9 cellular contexts compared by ENCODE assay signal in the genomic region with DNA sequence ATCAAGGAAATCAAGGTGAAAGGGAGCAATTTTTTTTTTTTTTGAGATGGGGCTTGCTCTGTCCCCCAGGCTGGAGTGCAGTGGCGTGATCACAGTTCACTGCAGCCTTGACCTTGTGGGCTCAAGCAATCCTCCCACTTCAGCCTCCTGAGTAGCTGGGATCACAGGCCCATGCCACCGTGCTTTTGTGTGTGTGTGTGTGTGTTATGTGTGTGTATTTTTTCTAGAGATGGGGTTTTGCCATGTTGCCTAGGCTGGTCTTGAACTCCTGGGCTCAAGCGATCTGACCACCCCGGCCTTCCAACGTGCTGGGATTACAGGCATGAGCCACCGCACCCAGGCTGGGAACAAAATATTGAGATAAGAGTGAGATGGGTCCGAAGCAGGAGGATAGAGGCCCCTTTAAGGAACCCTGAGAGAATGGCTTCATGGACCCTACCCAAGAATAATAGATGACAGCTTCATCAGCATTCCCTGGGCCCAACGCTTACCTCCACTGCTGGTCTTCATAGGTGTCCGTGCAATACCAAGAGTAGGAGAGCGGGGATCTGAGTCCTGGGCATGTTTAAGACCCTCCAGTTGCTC. TPM values are rescaled to one million over a fixed set of nuclear protein-coding genes. Genes with fewer than 3 reads are reported as not detected.
DNase-seq lines count a peak whose midpoint lies in the region; ATAC-seq, FAIRE-seq and TF ChIP-seq lines count a peak whose summit lies in the region.
"Had no signal": no experiment of that assay in that cellular context is flagged by ENCODE, and none has a peak within 500 bp of the region (broad histone marks: within the 10 kb centered on the region; RNA-seq: fewer than 3 reads in every experiment).

No MANE protein-coding gene starts in this region.

- TF ChIP-seq CTCF in astrocyte (IDR thresholded peaks at IDR 0.05; ENCODE audit: insufficient read depth, low read depth, low read length) (no peak), osteocyte (IDR thresholded peaks at IDR 0.05) (no peak)

- H3K27ac Mint-ChIP-seq in astrocyte (ENCODE audit: unreplicated experiment) (no peak overlapping the region), osteocyte (ENCODE audit: unreplicated experiment) (peak overlapping the region; percentile 70)

- FAIRE-seq in astrocyte (lab: Jason Lieb, UNC), result no peak
- FAIRE-seq: HTR-8/SVneo had no signal

- H3K27ac ChIP-seq in astrocyte (ENCODE audit: low read depth, low read length), result no peak overlapping the region
- H3K27ac ChIP-seq: colonic mucosa had no signal

- H2AFZ ChIP-seq in astrocyte (ENCODE audit: low read depth, low read length), result no peak overlapping the region

- DNase-seq in DMS79 (lab: John Stamatoyannopoulos, UW) (peak; percentile 13), DMS79 treated with DMSO at 0.1 percent for 48 hours (lab: John Stamatoyannopoulos, UW) (no peak), astrocyte (ENCODE audit: low read depth) (no peak), osteocyte (ENCODE audit: extremely low spot score, unreplicated experiment) (no peak), GOT3 (lab: John Stamatoyannopoulos, UW) (no peak)
- DNase-seq: 8988T, colonic mucosa had no signal

- peak overlapping the region; percentile 66 for H3K4me3 Mint-ChIP-seq in astrocyte (ENCODE audit: unreplicated experiment)
- peak overlapping the region; percentile 61 for H3K4me3 Mint-ChIP-seq in osteocyte (ENCODE audit: unreplicated experiment)

- no peaks in the 10 kb centered on the region for H3K27me3 ChIP-seq in astrocyte (ENCODE audit: insufficient read depth, low read length)
- H3K27me3 ChIP-seq: colonic mucosa had no signal

- H3K9me3 Mint-ChIP-seq in astrocyte (ENCODE audit: unreplicated experiment), result no peaks in the 10 kb centered on the region
- H3K9me3 Mint-ChIP-seq in osteocyte (ENCODE audit: unreplicated experiment), result no peaks in the 10 kb centered on the region

- H3K79me2 ChIP-seq in astrocyte (ENCODE audit: insufficient read depth, low read length), result peaks cover 63% of the 10 kb centered on the region

- peak overlapping the region; percentile 88 for H3K9ac ChIP-seq in astrocyte (ENCODE audit: low read length)

- peaks cover 45% of the 10 kb centered on the region for H4K20me1 ChIP-seq in astrocyte (ENCODE audit: insufficient read depth, low read length)

- H3K4me1 Mint-ChIP-seq in astrocyte (ENCODE audit: low read depth, unreplicated experiment) (peaks cover 10% of the 10 kb centered on the region), osteocyte (ENCODE audit: unreplicated experiment) (peaks cover 34% of the 10 kb centered on the region)

- H3K4me3 ChIP-seq in astrocyte (ENCODE audit: insufficient read depth, low read depth, low read length), result peak overlapping the region; percentile 87

- peaks cover 7% of the 10 kb centered on the region for H3K36me3 Mint-ChIP-seq in astrocyte (ENCODE audit: low read depth, unreplicated experiment)
- H3K36me3 Mint-ChIP-seq in osteocyte (ENCODE audit: unreplicated experiment), result peaks cover 15% of the 10 kb centered on the region

- H3K36me3 ChIP-seq in astrocyte (ENCODE audit: insufficient read depth, low read length), result peaks cover 20% of the 10 kb centered on the region
- H3K36me3 ChIP-seq: colonic mucosa had no signal

- no peak for ATAC-seq in GM19455 (IDR thresholded peaks at IDR 0.05; ENCODE audit: unreplicated experiment)

- H3K4me1 ChIP-seq in astrocyte (ENCODE audit: insufficient read depth, low read length), result peaks cover 19% of the 10 kb centered on the region

- H3K9me3 ChIP-seq in astrocyte (ENCODE audit: insufficient read depth, low read depth, low read length), result no peaks in the 10 kb centered on the region
- H3K9me3 ChIP-seq: colonic mucosa had no signal

- H3K4me2 ChIP-seq in astrocyte (ENCODE audit: low read length), result peak overlapping the region; percentile 88

- H3K27me3 Mint-ChIP-seq in astrocyte (ENCODE audit: low read depth, unreplicated experiment) (no peaks in the 10 kb centered on the region), osteocyte (ENCODE audit: unreplicated experiment) (no peaks in the 10 kb centered on the region)

RNA-seq across cellular contexts. Expression of gene CDCA3, which starts 1.0 kb away (rescaled TPM):
- total RNA-seq in astrocyte (2.3 and 3.2 TPM in 2 replicates), osteocyte (8.0 and 9.2 TPM in 2 replicates)

RNA-seq across cellular contexts. Expression of gene USP5, which starts 1.9 kb away (rescaled TPM):
- 144 and 146 TPM in 2 replicates for total RNA-seq in astrocyte
- total RNA-seq in osteocyte, result 113 and 114 TPM in 2 replicates

RNA-seq across cellular contexts. Expression of gene GNB3, which starts 9.3 kb away (rescaled TPM):
- 14.5 and 16.6 TPM in 2 replicates for total RNA-seq in astrocyte
- 8.3 and 10.6 TPM in 2 replicates for total RNA-seq in osteocyte

RNA-seq across cellular contexts. Expression of gene TPI1, which starts 17.3 kb away (rescaled TPM):
- total RNA-seq in astrocyte (722 and 791 TPM in 2 replicates), osteocyte (408 and 415 TPM in 2 replicates)

RNA-seq across cellular contexts. Expression of gene P3H3, which starts 21.9 kb away (rescaled TPM):
- total RNA-seq in astrocyte, result 101 and 123 TPM in 2 replicates
- total RNA-seq in osteocyte, result 86.5 and 90.8 TPM in 2 replicates
